In the genomic region with DNA sequence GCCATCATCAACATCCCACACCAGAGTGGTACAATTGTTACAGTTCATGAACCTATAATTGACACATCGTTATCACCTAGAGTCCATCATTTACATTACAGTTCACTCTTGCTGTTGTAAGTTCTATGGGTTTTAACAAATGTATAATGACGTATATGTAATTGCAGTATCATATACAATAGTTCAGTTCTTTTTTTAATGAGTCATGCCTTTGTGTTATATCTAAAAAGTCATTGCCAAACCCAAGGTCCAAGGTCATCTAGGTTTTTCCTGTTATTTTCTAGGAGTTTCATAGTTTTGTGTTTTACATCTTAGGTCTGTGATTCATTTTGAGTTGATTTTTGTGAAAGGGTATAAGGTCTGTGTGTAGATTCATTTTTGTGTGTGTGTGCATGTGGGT, we compare ENCODE assay signal across 18 cellular contexts.
A peak's percentile ranks its signal among the peaks of the same experiment; 100 is the strongest.
DNase-seq lines count a peak whose midpoint lies in the region; ATAC-seq and TF ChIP-seq lines count a peak whose summit lies in the region.
"Had no signal": no experiment of that assay in that cellular context is flagged by ENCODE, and none has a peak within 500 bp of the region (broad histone marks: within the 10 kb centered on the region; RNA-seq: fewer than 3 reads in every experiment).

No MANE protein-coding gene starts in this region.

- H3K4me3 ChIP-seq in brain microvascular endothelial cell (ENCODE audit: low read depth, low read length), result no peak overlapping the region
- H3K4me3 ChIP-seq in skeletal muscle cell (ENCODE audit: low read depth, low read length), result no peak overlapping the region
- no peak overlapping the region for H3K4me3 ChIP-seq in naive thymus-derived CD4-positive, alpha-beta T cell (ENCODE audit: low read length)
- H3K4me3 ChIP-seq: BLaER1, K562, PC-9, SK-N-MC had no signal

- in situ Hi-C loops in brain microvascular endothelial cell (cut with HindIII; ENCODE audit: low pct_ligation_motif_present, low sequenced_read_pairs), result no loop called here

- peaks cover 52% of the 10 kb centered on the region for H3K4me1 Mint-ChIP-seq in HFFc6 (ENCODE audit: low read depth)
- H3K4me1 Mint-ChIP-seq in naive thymus-derived CD4-positive, alpha-beta T cell, result no peaks in the 10 kb centered on the region
- H3K4me1 Mint-ChIP-seq: CD8-positive, alpha-beta memory T cell had no signal

- H3K27me3 Mint-ChIP-seq in HFFc6 (ENCODE audit: insufficient read depth), result peaks cover 2% of the 10 kb centered on the region
- peaks cover 3 to 20% (median 6%) of the 10 kb centered on the region in 5 donors for H3K27me3 Mint-ChIP-seq in naive thymus-derived CD4-positive, alpha-beta T cell

- intact Hi-C loops in Right ventricle myocardium inferior (cut with DNase I), result no loop called here
- intact Hi-C loops in naive thymus-derived CD4-positive, alpha-beta T cell (cut with micrococcal nuclease), result no loop called here

- ATAC-seq in Right ventricle myocardium inferior, result no peak
- no peak for ATAC-seq in naive thymus-derived CD4-positive, alpha-beta T cell
- no peak for ATAC-seq in HG03159 (IDR thresholded peaks at IDR 0.05; ENCODE audit: unreplicated experiment)
- ATAC-seq: K562 had no signal

- H3K9me3 Mint-ChIP-seq in HFFc6, result peaks cover 1% of the 10 kb centered on the region; the same call in 1 of the 2 replicates
- H3K9me3 Mint-ChIP-seq in naive thymus-derived CD4-positive, alpha-beta T cell, result peaks cover 0 to 3% (median 0%) of the 10 kb centered on the region in 11 donors
- H3K9me3 Mint-ChIP-seq: CD8-positive, alpha-beta memory T cell had no signal

- H3K27ac ChIP-seq in brain microvascular endothelial cell, result peak overlapping the region; percentile 59
- H3K27ac ChIP-seq in naive thymus-derived CD4-positive, alpha-beta T cell (ENCODE audit: low read depth, low read length), result no peak overlapping the region
- H3K27ac ChIP-seq: BLaER1, PC-9, SK-N-MC had no signal

- POLR2A ChIA-PET in naive thymus-derived CD4-positive, alpha-beta T cell (lab: Charles Lee), result no interaction called here

- H3K4me3 Mint-ChIP-seq in HFFc6, result peak overlapping the region; percentile 22; the same call in 1 of the 2 replicates
- no peak overlapping the region for H3K4me3 Mint-ChIP-seq in naive thymus-derived CD4-positive, alpha-beta T cell
- H3K4me3 Mint-ChIP-seq: CD8-positive, alpha-beta memory T cell; H9 had no signal

- TF ChIP-seq CTCF in HFFc6 (IDR thresholded peaks at IDR 0.05) (no peak), brain microvascular endothelial cell (IDR thresholded peaks at IDR 0.05; ENCODE audit: low read depth, low read length, missing control alignments) (no peak)

- peak overlapping the region; percentile 19 for H3K27ac Mint-ChIP-seq in HFFc6
- no peak overlapping the region for H3K27ac Mint-ChIP-seq in naive thymus-derived CD4-positive, alpha-beta T cell
- H3K27ac Mint-ChIP-seq: CD8-positive, alpha-beta memory T cell; H9 had no signal

- H3K9me3 ChIP-seq in naive thymus-derived CD4-positive, alpha-beta T cell (ENCODE audit: control insufficient read depth in 2 of 3, low read length in 3 of 3), result no peaks in the 10 kb centered on the region

- no peaks in the 10 kb centered on the region for H3K27me3 ChIP-seq in brain microvascular endothelial cell (replicated peaks)
- no peaks in the 10 kb centered on the region for H3K27me3 ChIP-seq in naive thymus-derived CD4-positive, alpha-beta T cell (ENCODE audit: control insufficient read depth in 2 of 2, insufficient read depth in 2 of 2, low read length in 2 of 2)
- H3K27me3 ChIP-seq: BLaER1 had no signal

- no peaks in the 10 kb centered on the region for H3K4me1 ChIP-seq in naive thymus-derived CD4-positive, alpha-beta T cell (ENCODE audit: control insufficient read depth in 2 of 2, insufficient read depth in 2 of 2, low read length in 2 of 2)
- H3K4me1 ChIP-seq: BLaER1 had no signal

- H3K36me3 Mint-ChIP-seq in HFFc6 (ENCODE audit: low read depth), result peaks cover under 1% of the 10 kb centered on the region; the same call in 1 of the 2 replicates
- no peaks in the 10 kb centered on the region for H3K36me3 Mint-ChIP-seq in naive thymus-derived CD4-positive, alpha-beta T cell
- H3K36me3 Mint-ChIP-seq: CD8-positive, alpha-beta memory T cell had no signal

- CTCF ChIA-PET in naive thymus-derived CD4-positive, alpha-beta T cell (lab: Charles Lee), result no interaction called here

- DNase-seq in HFFc6, result no peak
- DNase-seq in brain microvascular endothelial cell, result peak; percentile 52
- peak; percentile 45 for DNase-seq in fibroblast of peridontal ligament (ENCODE audit: extremely low read depth)
- peak; percentile 38 for DNase-seq in skeletal muscle cell (ENCODE audit: low read depth)
- no peak for DNase-seq in Right ventricle myocardium inferior (ENCODE audit: missing footprints)
- DNase-seq in naive thymus-derived CD4-positive, alpha-beta T cell, result no peak
- DNase-seq: CD8-positive, alpha-beta memory T cell; DMS 273 treated with DMSO at 0.1 percent for 48 hours; H9; NCI-H1092 treated with DMSO at 0.1 percent for 48 hours; NCI-H187; NCI-H446; NCI-H774; PC-9 had no signal

- no peaks in the 10 kb centered on the region for H3K36me3 ChIP-seq in brain microvascular endothelial cell (replicated peaks)
- no peaks in the 10 kb centered on the region for H3K36me3 ChIP-seq in naive thymus-derived CD4-positive, alpha-beta T cell (ENCODE audit: control insufficient read depth in 2 of 3, insufficient read depth in 3 of 3, low read length in 3 of 3)
- H3K36me3 ChIP-seq: BLaER1 had no signal

Comparison
In these comparisons a context has a peak if more than half of its experiments do, and no peak if none do; other contexts are left out.
1. DNase-seq: peak in brain microvascular endothelial cell (single experiment), fibroblast of peridontal ligament (single experiment) and skeletal muscle cell (single experiment); none in HFFc6 (single experiment), Right ventricle myocardium inferior (single experiment) and naive thymus-derived CD4-positive, alpha-beta T cell (0 of 9).